In the genomic region with DNA sequence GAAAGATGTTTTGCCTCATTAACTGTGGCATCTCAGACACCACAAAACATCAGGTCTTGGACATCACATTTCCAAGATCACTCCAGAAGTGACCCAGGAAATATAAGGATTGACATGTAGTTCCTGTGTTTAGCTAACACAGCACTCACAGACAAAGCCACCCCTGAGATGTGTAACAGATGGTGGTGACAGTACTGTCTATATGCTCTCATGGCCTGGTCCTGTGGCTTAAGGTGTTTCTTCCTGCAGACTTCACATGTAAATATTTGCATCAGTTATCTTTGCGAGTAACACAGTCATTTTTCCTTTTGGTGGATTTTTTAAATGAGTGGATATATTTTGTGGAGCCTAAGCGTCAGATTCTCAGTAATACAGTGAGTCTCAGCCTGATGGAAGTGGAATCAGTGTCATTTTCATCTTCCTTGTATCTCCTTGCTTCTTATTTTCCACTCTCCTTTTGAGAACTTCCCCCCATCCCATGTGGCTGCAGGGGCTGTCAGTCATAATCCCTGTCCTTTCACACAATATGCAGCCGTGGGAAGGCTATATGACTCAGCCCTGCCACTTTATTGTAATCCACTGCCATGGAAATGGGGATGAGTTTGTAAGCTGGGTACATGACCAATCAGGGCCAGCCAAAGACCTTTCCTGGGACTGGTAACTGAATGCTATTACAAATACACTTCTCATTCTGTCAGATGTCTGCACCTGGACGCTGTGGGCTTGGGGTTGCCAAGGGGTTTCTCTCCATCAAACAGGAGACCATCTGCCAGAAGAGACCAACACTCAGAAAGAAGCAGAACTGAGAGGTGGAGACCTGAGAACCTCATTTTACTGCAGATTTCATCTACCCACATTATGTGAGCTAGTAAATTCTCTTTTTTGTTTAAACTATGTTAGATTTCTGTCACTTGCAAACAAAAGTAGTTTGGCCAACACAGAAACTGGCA, we compare ENCODE assay signal across 14 cellular contexts.
DNase-seq lines count a peak whose midpoint lies in the region; ATAC-seq and TF ChIP-seq lines count a peak whose summit lies in the region.
"Had no signal": no experiment of that assay in that cellular context is flagged by ENCODE, and none has a peak within 500 bp of the region (broad histone marks: within the 10 kb centered on the region; RNA-seq: fewer than 3 reads in every experiment).

No MANE protein-coding gene starts in this region.

- peaks cover 12% of the 10 kb centered on the region for H3K9me3 Mint-ChIP-seq in natural killer cell treated with Interleukin-12 subunit alpha and Interleukin-12 subunit beta and Interleukin-15 and Interleukin-18, amount 100 ng/mL, for 72 hours
- peaks cover 0 to 2% of the 10 kb centered on the region in 2 donors for H3K9me3 Mint-ChIP-seq in natural killer cell
- H3K9me3 Mint-ChIP-seq: type B pancreatic cell had no signal

- peaks cover 32 to 40% of the 10 kb centered on the region in 2 donors for H3K4me1 Mint-ChIP-seq in natural killer cell treated with Interleukin-12 subunit alpha and Interleukin-12 subunit beta and Interleukin-15 and Interleukin-18, amount 100 ng/mL, for 72 hours (ENCODE audit: low read depth in 2 of 2)
- peaks cover 5 to 6% of the 10 kb centered on the region in 2 donors for H3K4me1 Mint-ChIP-seq in natural killer cell

- ATAC-seq in natural killer cell treated with Interleukin-12 subunit alpha and Interleukin-12 subunit beta and Interleukin-15 and Interleukin-18, amount 100 ng/mL, for 72 hours: peak; percentile 58 to 63
- no peak for ATAC-seq in natural killer cell
- ATAC-seq in GM19328 (IDR thresholded peaks at IDR 0.05; ENCODE audit: unreplicated experiment): no peak
- ATAC-seq in aorta (ENCODE audit: low FRiP score): no peak
- no peak for ATAC-seq in GM21526 (IDR thresholded peaks at IDR 0.05; ENCODE audit: low FRiP score, unreplicated experiment)

- H3K27me3 Mint-ChIP-seq in natural killer cell treated with Interleukin-12 subunit alpha and Interleukin-12 subunit beta and Interleukin-15 and Interleukin-18, amount 100 ng/mL, for 72 hours: peaks cover 6 to 7% of the 10 kb centered on the region in 2 donors
- peaks cover 0 to 3% of the 10 kb centered on the region in 2 donors for H3K27me3 Mint-ChIP-seq in natural killer cell (ENCODE audit: low read depth in 2 of 2)
- H3K27me3 Mint-ChIP-seq: type B pancreatic cell had no signal

- peak overlapping the region in 1 of 2 donors; percentile 11 for H3K27ac ChIP-seq in aorta (ENCODE audit: low read depth in 1 of 2, low read length in 2 of 2)
- H3K27ac ChIP-seq: BLaER1, psoas muscle, SK-N-MC had no signal

- peaks cover 27% of the 10 kb centered on the region for H3K36me3 Mint-ChIP-seq in natural killer cell treated with Interleukin-12 subunit alpha and Interleukin-12 subunit beta and Interleukin-15 and Interleukin-18, amount 100 ng/mL, for 72 hours
- no peaks in the 10 kb centered on the region for H3K36me3 Mint-ChIP-seq in natural killer cell
- H3K36me3 Mint-ChIP-seq: type B pancreatic cell had no signal

- H3K36me3 ChIP-seq in MG63: no peaks in the 10 kb centered on the region
- no peaks in the 10 kb centered on the region for H3K36me3 ChIP-seq in aorta (ENCODE audit: control insufficient read depth in 1 of 2, insufficient read depth in 2 of 2, low read length in 1 of 2)
- H3K36me3 ChIP-seq: BLaER1 had no signal

- no peak overlapping the region for H3K4me3 Mint-ChIP-seq in natural killer cell treated with Interleukin-12 subunit alpha and Interleukin-12 subunit beta and Interleukin-15 and Interleukin-18, amount 100 ng/mL, for 72 hours
- no peak overlapping the region for H3K4me3 Mint-ChIP-seq in natural killer cell
- H3K4me3 Mint-ChIP-seq: type B pancreatic cell had no signal

- H3K9me3 ChIP-seq in MG63 (no peaks in the 10 kb centered on the region), aorta (ENCODE audit: control insufficient read depth, low read length) (no peaks in the 10 kb centered on the region)
- H3K9me3 ChIP-seq: BLaER1, psoas muscle had no signal

- H3K27me3 ChIP-seq in MG63 (no peaks in the 10 kb centered on the region), aorta (ENCODE audit: control insufficient read depth in 1 of 2, insufficient read depth in 2 of 2, low read length in 1 of 2) (no peaks in the 10 kb centered on the region)
- H3K27me3 ChIP-seq: BLaER1 had no signal

- peak overlapping the region; percentile 45 to 59 for H3K27ac Mint-ChIP-seq in natural killer cell treated with Interleukin-12 subunit alpha and Interleukin-12 subunit beta and Interleukin-15 and Interleukin-18, amount 100 ng/mL, for 72 hours
- no peak overlapping the region for H3K27ac Mint-ChIP-seq in natural killer cell
- H3K27ac Mint-ChIP-seq: type B pancreatic cell had no signal

- WGBS in aorta, 2 donors: 82 to 85% methylated on average over 4 of the region's 4 CpGs

- TF ChIP-seq CTCF in natural killer cell (IDR thresholded peaks at IDR 0.05) (no peak), epithelial cell of esophagus (IDR thresholded peaks at IDR 0.05; ENCODE audit: insufficient read depth, low read depth, low read length, missing control alignments) (no peak)

- H3K4me3 ChIP-seq in MG63: no peak overlapping the region
- no peak overlapping the region for H3K4me3 ChIP-seq in epithelial cell of esophagus (ENCODE audit: low read length)
- no peak overlapping the region for H3K4me3 ChIP-seq in aorta (ENCODE audit: low read length in 2 of 2)
- H3K4me3 ChIP-seq: BLaER1, psoas muscle, SK-N-MC had no signal

- intact Hi-C loops in natural killer cell (cut with micrococcal nuclease) (no loop called here), aorta (cut with DNase I) (loop anchor here in 1 of 2 donors (10.0 kb wide), 1 partner anchor 56 kb away; no protein-coding TSS in a partner anchor)

- DNase-seq in natural killer cell treated with Interleukin-12 subunit alpha and Interleukin-12 subunit beta and Interleukin-15 and Interleukin-18, amount 100 ng/mL, for 72 hours (ENCODE audit: low spot score): no peak
- DNase-seq in natural killer cell: no peak
- DNase-seq in MG63: peak; percentile 23
- peak; percentile 70 for DNase-seq in epithelial cell of esophagus (ENCODE audit: low read depth)
- DNase-seq in stimulated activated CD4-positive, alpha-beta T cell treated with anti-CD3 and anti-CD28 coated beads, Interleukin-4, amount 100 ng/mL, for 24 hours: no peak
- no peak for DNase-seq in aorta
- DNase-seq: NCI-H2081; psoas muscle; stimulated activated CD8-positive, alpha-beta memory T cell treated with anti-CD3 and anti-CD28 coated beads, Interleukin-4, amount 100 ng/mL, for 48 hours had no signal

- H3K4me1 ChIP-seq in aorta (ENCODE audit: control insufficient read depth in 1 of 2, insufficient read depth in 2 of 2, low read length in 2 of 2): peaks cover 0 to 2% of the 10 kb centered on the region in 2 donors
- H3K4me1 ChIP-seq: BLaER1 had no signal

Comparison
In these comparisons a context has a peak if more than half of its experiments do, and no peak if none do; other contexts are left out.
1. ATAC-seq: peak in natural killer cell treated with Interleukin-12 subunit alpha and Interleukin-12 subunit beta and Interleukin-15 and Interleukin-18, amount 100 ng/mL, for 72 hours (2 of 2); none in natural killer cell (0 of 3), GM19328 (single experiment), aorta (single experiment) and GM21526 (single experiment).
2. H3K27ac Mint-ChIP-seq: peak in natural killer cell treated with Interleukin-12 subunit alpha and Interleukin-12 subunit beta and Interleukin-15 and Interleukin-18, amount 100 ng/mL, for 72 hours (2 of 2); none in natural killer cell (0 of 2).
3. DNase-seq: peak in MG63 (single experiment) and epithelial cell of esophagus (single experiment); none in natural killer cell treated with Interleukin-12 subunit alpha and Interleukin-12 subunit beta and Interleukin-15 and Interleukin-18, amount 100 ng/mL, for 72 hours (single experiment), natural killer cell (single experiment), stimulated activated CD4-positive, alpha-beta T cell treated with anti-CD3 and anti-CD28 coated beads, Interleukin-4, amount 100 ng/mL, for 24 hours (single experiment) and aorta (0 of 2).